ENCODE assay signal across 1 cellular context in genomic region chr22:28819253-28820096, GRCh38.
A peak's percentile ranks its signal among the peaks of the same experiment; 100 is the strongest.
TF ChIP-seq lines count a peak whose summit lies in the region.

No MANE protein-coding gene starts in this region.

TF ChIP-seq in HepG2, 621 proteins besides CTCF, POLR2A, EP300 and RAD21 (continued from another document and continues in another):
- TF ChIP-seq GATA4 (IDR thresholded peaks at IDR 0.05; ENCODE audit: borderline replicate concordance, low read depth) (0 out of 2 replicates have a peak, but pooled peaks have one; percentile 53), DNMT3B (CRISPR knock-in tag; conservative IDR thresholded peaks at IDR 0.05) (no peak), TRIM22 (IDR thresholded peaks at IDR 0.05) (no peak), ATF7-NPFF (CRISPR knock-in tag; IDR thresholded peaks at IDR 0.05; ENCODE audit: low read depth) (no peak; the same call in 1 of the 2 replicates), HOXA7 (CRISPR knock-in tag; IDR thresholded peaks at IDR 0.05) (no peak), ZNF792 (CRISPR knock-in tag; IDR thresholded peaks at IDR 0.05) (no peak), KAT8 (CRISPR knock-in tag; IDR thresholded peaks at IDR 0.05) (no peak; the same call in 1 of the 2 replicates), ZNF737 (CRISPR knock-in tag; IDR thresholded peaks at IDR 0.05; ENCODE audit: borderline replicate concordance) (no peak), E2F1 (CRISPR knock-in tag; IDR thresholded peaks at IDR 0.05) (no peak), ISL2 (CRISPR knock-in tag; IDR thresholded peaks at IDR 0.05) (peak; percentile 90), FOXK2 (IDR thresholded peaks at IDR 0.05) (no peak), ZNF816 (CRISPR knock-in tag; IDR thresholded peaks at IDR 0.05; ENCODE audit: borderline replicate concordance) (no peak), ZNF841 (CRISPR knock-in tag; IDR thresholded peaks at IDR 0.05; ENCODE audit: borderline replicate concordance) (no peak), TSC22D2 (CRISPR knock-in tag; IDR thresholded peaks at IDR 0.05; ENCODE audit: borderline replicate concordance) (no peak), ZFAT (CRISPR knock-in tag; conservative IDR thresholded peaks at IDR 0.05) (0 out of 2 replicates have a peak, but pooled peaks have one; percentile 53), ZBTB10 (CRISPR knock-in tag; IDR thresholded peaks at IDR 0.05; ENCODE audit: borderline replicate concordance) (peak; percentile 84), GZF1 (CRISPR knock-in tag; IDR thresholded peaks at IDR 0.05) (0 out of 2 replicates have a peak, but pooled peaks have one; percentile 60), CENPBD1 (CRISPR knock-in tag; IDR thresholded peaks at IDR 0.05; ENCODE audit: borderline replicate concordance, low read depth) (no peak), ZNF501 (CRISPR knock-in tag; IDR thresholded peaks at IDR 0.05) (peak; percentile 48; the same call in 1 of the 2 replicates), NR2C2 (CRISPR knock-in tag; IDR thresholded peaks at IDR 0.05; ENCODE audit: borderline replicate concordance) (peak; percentile 53; the same call in 1 of the 2 replicates), TRAFD1 (CRISPR knock-in tag; IDR thresholded peaks at IDR 0.05; ENCODE audit: borderline replicate concordance) (no peak), SIN3A (IDR thresholded peaks at IDR 0.05; ENCODE audit: borderline replicate concordance, low read depth, low read length) (0 out of 2 replicates have a peak, but pooled peaks have one; percentile 7), CEBPG (CRISPR knock-in tag; IDR thresholded peaks at IDR 0.05) (peak; percentile 66), ZBTB8A (CRISPR knock-in tag; IDR thresholded peaks at IDR 0.05; ENCODE audit: borderline replicate concordance, low read depth) (no peak; the same call in 1 of the 2 replicates), ZNF30 (CRISPR knock-in tag; IDR thresholded peaks at IDR 0.05) (no peak), PRDM4 (CRISPR knock-in tag; IDR thresholded peaks at IDR 0.05; ENCODE audit: borderline replicate concordance) (no peak), CEBPZ (IDR thresholded peaks at IDR 0.05; ENCODE audit: low read length) (no peak), POLR2AphosphoS2 (IDR thresholded peaks at IDR 0.05; ENCODE audit: low read depth, low read length) (no peak), ARID4A (CRISPR knock-in tag; IDR thresholded peaks at IDR 0.05; ENCODE audit: borderline replicate concordance) (peak; percentile 45; the same call in 1 of the 2 replicates), MAZ (IDR thresholded peaks at IDR 0.05; ENCODE audit: borderline replicate concordance, low read depth, low read length) (no peak), MAZ (CRISPR knock-in tag; IDR thresholded peaks at IDR 0.05; ENCODE audit: low read depth) (0 out of 2 replicates have a peak, but pooled peaks have one; percentile 4), ZNF510 (CRISPR knock-in tag; IDR thresholded peaks at IDR 0.05; ENCODE audit: low read depth) (no peak), KLF6 (CRISPR knock-in tag; IDR thresholded peaks at IDR 0.05) (no peak), RFX5 (IDR thresholded peaks at IDR 0.05; ENCODE audit: low read depth, low read length) (no peak), ZNF577 (CRISPR knock-in tag; IDR thresholded peaks at IDR 0.05; ENCODE audit: borderline replicate concordance, low read depth) (no peak), ATF6 (CRISPR knock-in tag; conservative IDR thresholded peaks at IDR 0.05) (no peak), NR2F1 (CRISPR knock-in tag; IDR thresholded peaks at IDR 0.05) (no peak; a peak in 1 of 4 replicates), GLMP (CRISPR knock-in tag; IDR thresholded peaks at IDR 0.05; ENCODE audit: borderline replicate concordance) (no peak), RFX3 (CRISPR knock-in tag; IDR thresholded peaks at IDR 0.05) (no peak)
